Comparison of ENCODE assay signal across 15 cellular contexts in the genomic region with DNA sequence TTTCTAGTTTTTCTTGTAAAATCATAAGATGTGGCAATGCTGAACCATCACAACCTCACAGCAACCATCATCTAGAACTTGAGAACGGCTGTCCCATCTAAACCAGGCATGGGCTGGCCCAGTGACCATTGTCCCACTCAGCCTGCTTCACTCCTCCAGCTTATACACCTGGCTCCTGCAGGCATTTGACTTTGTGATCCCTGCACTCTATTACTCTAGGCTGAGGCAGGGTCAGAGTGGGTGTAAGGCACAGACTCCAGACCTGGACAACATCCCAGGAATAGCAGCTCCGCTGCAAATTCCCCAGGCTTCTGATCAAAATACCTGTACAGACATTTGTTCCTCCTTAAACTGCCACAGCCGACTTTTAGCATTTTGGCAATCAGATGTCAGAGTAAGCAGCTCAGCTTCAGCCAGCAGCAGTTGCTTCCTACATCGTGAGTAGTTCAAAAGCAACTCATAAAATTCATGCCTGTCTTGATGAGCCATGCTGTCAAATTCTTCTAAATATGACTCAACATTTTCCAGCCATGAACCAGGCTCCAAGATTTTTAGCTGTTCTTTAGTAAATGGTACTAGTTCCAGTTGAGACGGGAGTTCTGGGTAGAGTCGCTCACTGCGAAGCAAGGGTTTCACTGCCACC. TPM values are rescaled to one million over a fixed set of nuclear protein-coding genes. Genes with fewer than 3 reads are reported as not detected.
DNase-seq lines count a peak whose midpoint lies in the region; ATAC-seq and TF ChIP-seq lines count a peak whose summit lies in the region.
"Had no signal": no experiment of that assay in that cellular context is flagged by ENCODE, and none has a peak within 500 bp of the region (broad histone marks: within the 10 kb centered on the region; RNA-seq: fewer than 3 reads in every experiment).

No MANE protein-coding gene starts in this region.

- intact Hi-C loops in posterior vena cava (cut with DNase I), result no loop called here
- intact Hi-C loops in spleen (cut with DNase I; ENCODE audit: low total_unique reads), result no loop called here

- no peaks in the 10 kb centered on the region for H3K27me3 ChIP-seq in adipocyte (replicated peaks; ENCODE audit: control insufficient read depth, insufficient read depth, low read length)
- no peaks in the 10 kb centered on the region for H3K27me3 ChIP-seq in foreskin keratinocyte
- H3K27me3 ChIP-seq in subcutaneous abdominal adipose tissue (ENCODE audit: control insufficient read depth in 5 of 5, insufficient read depth in 4 of 5, low read length in 5 of 5), result no peaks in the 10 kb centered on the region
- H3K27me3 ChIP-seq in spleen (replicated peaks in 1 of 7), result no peaks in the 10 kb centered on the region
- H3K27me3 ChIP-seq: SJCRH30 had no signal

- peak overlapping the region; percentile 70 for H3K27ac Mint-ChIP-seq in activated T-cell treated with anti-CD3 and anti-CD28 coated beads, Interleukin-2, amount 50 U/mL, for 72 hours

- H3K9ac ChIP-seq in adipocyte (ENCODE audit: low read length), result peak overlapping the region; percentile 40
- no peak overlapping the region for H3K9ac ChIP-seq in subcutaneous abdominal adipose tissue (ENCODE audit: low read length in 5 of 5)

- no peaks in the 10 kb centered on the region for H3K27me3 Mint-ChIP-seq in activated T-cell treated with anti-CD3 and anti-CD28 coated beads, Interleukin-2, amount 50 U/mL, for 72 hours (ENCODE audit: low read depth)

- peak overlapping the region; percentile 22 for H3K4me3 ChIP-seq in adipocyte (ENCODE audit: low read length)
- no peak overlapping the region for H3K4me3 ChIP-seq in subcutaneous abdominal adipose tissue (ENCODE audit: low read depth in 1 of 5, low read length in 5 of 5)
- H3K4me3 ChIP-seq in spleen, result no peak overlapping the region
- H3K4me3 ChIP-seq: SJCRH30 had no signal

- peaks cover 16 to 37% of the 10 kb centered on the region in 2 donors for H3K36me3 Mint-ChIP-seq in activated T-cell treated with anti-CD3 and anti-CD28 coated beads, Interleukin-2, amount 50 U/mL, for 72 hours (ENCODE audit: insufficient read depth in 2 of 2)

- peak in 1 of 2 donors; percentile 43 for ATAC-seq in activated T-cell treated with anti-CD3 and anti-CD28 coated beads, Interleukin-2, amount 50 U/mL, for 72 hours (replicated peaks in 1 of 2)
- peak; percentile 90 for ATAC-seq in foreskin keratinocyte
- no peak for ATAC-seq in GM21723 (IDR thresholded peaks at IDR 0.05; ENCODE audit: unreplicated experiment)

- no peaks in the 10 kb centered on the region for H3K9me3 Mint-ChIP-seq in activated T-cell treated with anti-CD3 and anti-CD28 coated beads, Interleukin-2, amount 50 U/mL, for 72 hours

- H3K4me1 Mint-ChIP-seq in activated T-cell treated with anti-CD3 and anti-CD28 coated beads, Interleukin-2, amount 50 U/mL, for 72 hours (ENCODE audit: low read depth), result peaks cover 22% of the 10 kb centered on the region

- H3K9me3 ChIP-seq in adipocyte (ENCODE audit: control insufficient read depth, low read length), result no peaks in the 10 kb centered on the region
- no peaks in the 10 kb centered on the region for H3K9me3 ChIP-seq in subcutaneous abdominal adipose tissue (ENCODE audit: control insufficient read depth in 5 of 5, low read length in 5 of 5)
- H3K9me3 ChIP-seq in spleen, result no peaks in the 10 kb centered on the region
- H3K9me3 ChIP-seq: SJCRH30 had no signal

- H3K4me1 ChIP-seq in adipocyte (ENCODE audit: control insufficient read depth, insufficient read depth, low read length) (peaks cover 72% of the 10 kb centered on the region), foreskin keratinocyte (peaks cover 47% of the 10 kb centered on the region), subcutaneous abdominal adipose tissue (ENCODE audit: control insufficient read depth in 5 of 5, insufficient read depth in 5 of 5, low read length in 5 of 5) (peaks cover 0 to 10% (median 0%) of the 10 kb centered on the region in 5 donors), spleen (peaks cover 0 to 41% (median 8%) of the 10 kb centered on the region in 6 donors)
- H3K4me1 ChIP-seq: SJCRH30 had no signal

- H3K27ac ChIP-seq in foreskin keratinocyte (no peak overlapping the region), subcutaneous abdominal adipose tissue (ENCODE audit: low read depth, low read length) (peak overlapping the region; percentile 13), spleen (no peak overlapping the region)
- H3K27ac ChIP-seq: SJCRH30 had no signal

- WGBS in spleen, 5 donors, result 94 to 98% (median 95%) methylated on average over 7 of the region's 7 CpGs

- TF ChIP-seq POLR2A in spleen (IDR thresholded peaks at IDR 0.05), result no peak

- no peak overlapping the region for H3K4me3 Mint-ChIP-seq in activated T-cell treated with anti-CD3 and anti-CD28 coated beads, Interleukin-2, amount 50 U/mL, for 72 hours

- H3K36me3 ChIP-seq in adipocyte (ENCODE audit: control insufficient read depth, insufficient read depth, low read length, severe bottlenecking) (peaks cover 36% of the 10 kb centered on the region), subcutaneous abdominal adipose tissue (ENCODE audit: control insufficient read depth in 5 of 5, insufficient read depth in 5 of 5, low read length in 5 of 5) (peaks cover 25 to 48% (median 42%) of the 10 kb centered on the region in 5 donors), spleen (peaks cover 0 to 78% (median 53%) of the 10 kb centered on the region in 6 donors)

- TF ChIP-seq CTCF in foreskin keratinocyte (conservative IDR thresholded peaks at IDR 0.05) (no peak), spleen (IDR thresholded peaks at IDR 0.05 in 8 of 11, conservative IDR thresholded peaks at IDR 0.05 in 3 of 11) (no peak)

- DNase-seq in activated T-cell treated with anti-CD3 and anti-CD28 coated beads, Interleukin-2, amount 50 U/mL, for 72 hours, result no peak
- no peak for DNase-seq in activated T-cell treated with anti-CD3 and anti-CD28 coated beads, Interleukin-2, amount 50 U/mL, for 1 hour
- peak; percentile 87 for DNase-seq in adipocyte (ENCODE audit: low read depth)
- peak; percentile 70 to 85 for DNase-seq in foreskin keratinocyte
- DNase-seq in posterior vena cava (ENCODE audit: low spot score), result no peak
- no peak for DNase-seq in spleen
- DNase-seq: 8988T; activated CD4-positive, CD25-positive, alpha-beta regulatory T cell treated with anti-CD3 and anti-CD28 coated beads, Interleukin-2, amount 50 U/mL, for 72 hours; activated gamma-delta T cell treated with Interleukin-2 at 50 U/mL for 16 hours; MM.1S; NCI-H524; SJCRH30; stimulated activated CD4-positive, alpha-beta T cell treated with anti-CD3 and anti-CD28 coated beads, Interleukin-12 subunit alpha, Interleukin-12 subunit beta, amount 100 ng/mL, for 4 hours had no signal

RNA-seq across cellular contexts. Expression of a gene that starts 12.9 kb away (rescaled TPM):
- total RNA-seq in activated T-cell treated with anti-CD3 and anti-CD28 coated beads, Interleukin-2, amount 50 U/mL, for 72 hours, result 10 to 100 TPM; 22.2 to 27.0 TPM
- total RNA-seq in foreskin keratinocyte (20.0 and 28.4 TPM in 2 replicates), posterior vena cava (10 to 100 TPM; 20.1 to 20.2 TPM), spleen (10 to 100 TPM; 38.3 to 67.9 (median 49.0) TPM)
- polyA plus RNA-seq in foreskin keratinocyte (4.9 and 5.3 TPM in 2 replicates), spleen (1 to 10 TPM; 4.6 to 6.5 (median 5.7) TPM)

Comparison
In these comparisons a context has a peak if more than half of its experiments do, and no peak if none do; other contexts are left out.
1. DNase-seq: peak in adipocyte (single experiment) and foreskin keratinocyte (2 of 2); none in activated T-cell treated with anti-CD3 and anti-CD28 coated beads, Interleukin-2, amount 50 U/mL, for 72 hours (0 of 2), activated T-cell treated with anti-CD3 and anti-CD28 coated beads, Interleukin-2, amount 50 U/mL, for 1 hour (single experiment), posterior vena cava (single experiment) and spleen (single experiment).